Comparison of ENCODE assay signal across 7 cellular contexts in the genomic region with DNA sequence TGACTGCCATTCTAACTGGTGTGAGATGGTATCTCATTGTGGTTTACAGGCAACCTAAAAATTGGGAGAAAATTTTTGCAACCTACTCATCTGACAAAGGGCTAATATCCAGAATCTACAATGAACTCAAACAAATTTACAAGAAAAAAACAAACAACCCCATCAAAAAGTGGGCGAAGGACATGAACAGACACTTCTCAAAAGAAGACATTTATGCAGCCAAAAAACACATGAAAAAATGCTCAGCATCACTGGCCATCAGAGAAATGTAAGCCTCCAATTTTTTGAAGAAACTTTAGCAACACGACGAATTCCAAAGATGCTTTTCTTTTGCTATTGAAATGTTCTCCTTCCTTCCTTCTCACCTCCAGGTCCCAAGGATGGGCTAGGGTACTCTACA. TPM values are rescaled to one million over a fixed set of nuclear protein-coding genes. Genes with fewer than 3 reads are reported as not detected.
DNase-seq lines count a peak whose midpoint lies in the region; ATAC-seq, FAIRE-seq and TF ChIP-seq lines count a peak whose summit lies in the region.
"Not testable (repeated sequence)": the region's sequence is repeated elsewhere in the genome, so short reads cannot be mapped to it uniquely, and the experiment has no call there.

No MANE protein-coding gene starts in this region.

- H3K4me1 ChIP-seq in astrocyte (ENCODE audit: insufficient read depth, low read length) = not testable (repeated sequence)

- not testable (repeated sequence) for H3K9me3 Mint-ChIP-seq in activated CD4-positive, alpha-beta memory T cell treated with anti-CD3 and anti-CD28 coated beads for 36 hours; astrocyte (ENCODE audit: unreplicated experiment); memory B cell; progenitor cell of endocrine pancreas (ENCODE audit: low read depth)

- intact Hi-C loops in activated CD4-positive, alpha-beta memory T cell treated with anti-CD3 and anti-CD28 coated beads for 36 hours (cut with micrococcal nuclease) = loop anchor here (5.0 kb wide), 2 partner anchors 316 to 376 kb away; a partner anchor contains a TSS

- H3K36me3 ChIP-seq in GM06990 (ENCODE audit: control insufficient read depth, insufficient read depth, low read length); astrocyte (ENCODE audit: insufficient read depth, low read length): not testable (repeated sequence)
- H3K36me3 ChIP-seq in MG63 = peaks cover 55% of the 10 kb centered on the region

- not testable (repeated sequence) for H3K9me3 ChIP-seq in MG63; astrocyte (ENCODE audit: insufficient read depth, low read depth, low read length)

- CTCF ChIA-PET in activated CD4-positive, alpha-beta memory T cell treated with anti-CD3 and anti-CD28 coated beads for 36 hours (lab: Charles Lee) = interaction anchor here (1.0 kb wide), 1 partner anchor 52 kb away, joined by 3 read pairs; no protein-coding TSS in a partner anchor

- H3K27ac Mint-ChIP-seq in activated CD4-positive, alpha-beta memory T cell treated with anti-CD3 and anti-CD28 coated beads for 36 hours = peak overlapping the region; percentile 94
- H3K27ac Mint-ChIP-seq in astrocyte (ENCODE audit: unreplicated experiment) = not testable (repeated sequence)
- H3K27ac Mint-ChIP-seq in memory B cell = peak overlapping the region; percentile 97
- H3K27ac Mint-ChIP-seq in progenitor cell of endocrine pancreas = peak overlapping the region; percentile 99

- POLR2A ChIA-PET in activated CD4-positive, alpha-beta memory T cell treated with anti-CD3 and anti-CD28 coated beads for 36 hours (lab: Charles Lee) = not testable (repeated sequence)

- peak overlapping the region; percentile 91; the same call in 1 of the 2 replicates for H3K4me3 ChIP-seq in GM06990 (replicated peaks; ENCODE audit: low read depth, low read length)
- H3K4me3 ChIP-seq in MG63 = peak overlapping the region; percentile 99
- not testable (repeated sequence) for H3K4me3 ChIP-seq in astrocyte (ENCODE audit: insufficient read depth, low read depth, low read length)
- H3K4me3 ChIP-seq in epithelial cell of proximal tubule (ENCODE audit: low read depth, low read length) = peak overlapping the region; percentile 93

- not testable (repeated sequence) for DNase-seq in GM06990 (ENCODE audit: extremely low read depth, insufficient read length); MG63; activated CD4-positive, alpha-beta memory T cell treated with anti-CD3 and anti-CD28 coated beads for 36 hours; astrocyte (ENCODE audit: low read depth); epithelial cell of proximal tubule (ENCODE audit: low read depth); memory B cell (ENCODE audit: low spot score in 2 of 2); progenitor cell of endocrine pancreas (ENCODE audit: low spot score, unreplicated experiment)

- not testable (repeated sequence) for H3K27me3 Mint-ChIP-seq in activated CD4-positive, alpha-beta memory T cell treated with anti-CD3 and anti-CD28 coated beads for 36 hours; astrocyte (ENCODE audit: low read depth, unreplicated experiment); memory B cell; progenitor cell of endocrine pancreas

- not testable (repeated sequence) for TF ChIP-seq CTCF in GM06990 (IDR thresholded peaks at IDR 0.05; ENCODE audit: insufficient read depth, low read length, poor library complexity, severe bottlenecking); astrocyte (IDR thresholded peaks at IDR 0.05; ENCODE audit: insufficient read depth, low read depth, low read length); epithelial cell of proximal tubule (conservative IDR thresholded peaks at IDR 0.05; ENCODE audit: low read depth, low read length); progenitor cell of endocrine pancreas (IDR thresholded peaks at IDR 0.05; ENCODE audit: unreplicated experiment)

- peaks cover 38% of the 10 kb centered on the region for H3K36me3 Mint-ChIP-seq in activated CD4-positive, alpha-beta memory T cell treated with anti-CD3 and anti-CD28 coated beads for 36 hours
- not testable (repeated sequence) for H3K36me3 Mint-ChIP-seq in astrocyte (ENCODE audit: low read depth, unreplicated experiment)
- H3K36me3 Mint-ChIP-seq in memory B cell (peaks cover 23% of the 10 kb centered on the region), progenitor cell of endocrine pancreas (ENCODE audit: insufficient read depth) (peaks cover 26% of the 10 kb centered on the region)

- H4K20me1 ChIP-seq in astrocyte (ENCODE audit: insufficient read depth, low read length) = peaks cover 49% of the 10 kb centered on the region

- H3K4me1 Mint-ChIP-seq in activated CD4-positive, alpha-beta memory T cell treated with anti-CD3 and anti-CD28 coated beads for 36 hours (ENCODE audit: low read depth) = peaks cover 44% of the 10 kb centered on the region
- not testable (repeated sequence) for H3K4me1 Mint-ChIP-seq in astrocyte (ENCODE audit: low read depth, unreplicated experiment)
- H3K4me1 Mint-ChIP-seq in memory B cell (peaks cover 31% of the 10 kb centered on the region), progenitor cell of endocrine pancreas (ENCODE audit: low read depth) (peaks cover 26% of the 10 kb centered on the region)

- not testable (repeated sequence) for ATAC-seq in memory B cell (ENCODE audit: low read depth)

- FAIRE-seq in astrocyte (lab: Jason Lieb, UNC) = not testable (repeated sequence)

- H3K27me3 ChIP-seq in GM06990 (replicated peaks; ENCODE audit: control insufficient read depth, insufficient read depth, low read length); MG63; astrocyte (ENCODE audit: insufficient read depth, low read length): not testable (repeated sequence)

- H3K79me2 ChIP-seq in astrocyte (ENCODE audit: insufficient read depth, low read length) = peaks cover 58% of the 10 kb centered on the region

- H3K9ac ChIP-seq in astrocyte (ENCODE audit: low read length) = not testable (repeated sequence)

- H3K4me2 ChIP-seq in astrocyte (ENCODE audit: low read length) = peak overlapping the region; percentile 96

- peak overlapping the region; percentile 95 for H3K4me3 Mint-ChIP-seq in activated CD4-positive, alpha-beta memory T cell treated with anti-CD3 and anti-CD28 coated beads for 36 hours
- H3K4me3 Mint-ChIP-seq in astrocyte (ENCODE audit: unreplicated experiment) (peak overlapping the region; percentile 92), memory B cell (peak overlapping the region; percentile 89), progenitor cell of endocrine pancreas (ENCODE audit: low read depth) (peak overlapping the region; percentile 95)

- H2AFZ ChIP-seq in astrocyte (ENCODE audit: low read depth, low read length) = not testable (repeated sequence)

- H3K27ac ChIP-seq in astrocyte (ENCODE audit: low read depth, low read length) = not testable (repeated sequence)

RNA-seq across cellular contexts. Expression of a gene that starts 1.9 kb away (rescaled TPM):
- total RNA-seq in MG63 (2014; rRNA removed; shearing (Covaris generic); ENCODE audit: low replicate concordance) = 22.9 and 52.3 TPM in 2 replicates
- total RNA-seq in activated CD4-positive, alpha-beta memory T cell treated with anti-CD3 and anti-CD28 coated beads for 36 hours = 10 to 100 TPM; 42.0 to 43.9 TPM
- total RNA-seq in astrocyte (30.3 and 33.1 TPM in 2 replicates), epithelial cell of proximal tubule (51.8 and 56.2 TPM in 2 replicates), progenitor cell of endocrine pancreas (28.7 and 29.4 TPM in 2 replicates)
